ENCODE assay signal across 8 cellular contexts in genomic region chr21:33196956-33197374, GRCh38. TPM values are rescaled to one million over a fixed set of nuclear protein-coding genes. Genes with fewer than 3 reads are reported as not detected.
A peak's percentile ranks its signal among the peaks of the same experiment; 100 is the strongest.
DNase-seq lines count a peak whose midpoint lies in the region; ATAC-seq, FAIRE-seq and TF ChIP-seq lines count a peak whose summit lies in the region.

No MANE protein-coding gene starts in this region.

- H3F3A ChIP-seq in PC-3 (ENCODE audit: low read length, unreplicated experiment): no peaks in the 10 kb centered on the region

- peaks cover 13 to 16% (median 13%) of the 10 kb centered on the region in 3 donors for H3K4me1 Mint-ChIP-seq in IgD-negative memory B cell

- no peaks in the 10 kb centered on the region for H3K36me3 Mint-ChIP-seq in IgD-negative memory B cell

- POLR2A ChIA-PET in PC-3 (lab: Charles Lee; ENCODE audit: unreplicated experiment): interaction anchor here (0.8 kb wide), 1 partner anchor 283 kb away, joined by 4 read pairs; the partner anchor contains the start of gene TMEM50B

- H3K9me2 ChIP-seq in PC-3 (replicated peaks; ENCODE audit: low read length): no peaks in the 10 kb centered on the region

- H3K9ac ChIP-seq in PC-3 (ENCODE audit: low read length): no peak overlapping the region

- TF ChIP-seq CTCF in PC-3 (conservative IDR thresholded peaks at IDR 0.05; ENCODE audit: low read depth, low read length): peak; percentile 91
- peak; percentile 69 to 78 (median 72) for TF ChIP-seq CTCF in gastroesophageal sphincter (IDR thresholded peaks at IDR 0.05)
- peak; percentile 71 for TF ChIP-seq CTCF in neutrophil (IDR thresholded peaks at IDR 0.05)

- 6 to 8% methylated on average over 9 to 13 of the region's 13 CpGs for WGBS in gastroesophageal sphincter (ENCODE audit: low coverage in 1 of 2), 2 donors

- H3K4me3 ChIP-seq in PC-3 (ENCODE audit: low read length): no peak overlapping the region
- H3K4me3 ChIP-seq in gastroesophageal sphincter: no peak overlapping the region
- H3K4me3 ChIP-seq in neutrophil (ENCODE audit: low read depth in 1 of 2, low read length in 1 of 2): no peak overlapping the region

- TF ChIP-seq EP300 in gastroesophageal sphincter (IDR thresholded peaks at IDR 0.05): no peak

- no peaks in the 10 kb centered on the region for H4K20me1 ChIP-seq in PC-3 (ENCODE audit: low read length)

- H3K27me3 Mint-ChIP-seq in IgD-negative memory B cell: no peaks in the 10 kb centered on the region

- H3K9me3 Mint-ChIP-seq in IgD-negative memory B cell: no peaks in the 10 kb centered on the region

- H3K4me3 Mint-ChIP-seq in IgD-negative memory B cell: no peak overlapping the region

- no peaks in the 10 kb centered on the region for H3K4me1 ChIP-seq in PC-3 (ENCODE audit: insufficient read depth, low read length)
- peaks cover 0 to 23% (median 11%) of the 10 kb centered on the region in 3 donors for H3K4me1 ChIP-seq in gastroesophageal sphincter
- H3K4me1 ChIP-seq in neutrophil (ENCODE audit: control insufficient read depth in 1 of 2, insufficient read depth in 1 of 2, low read depth in 1 of 2, low read length in 1 of 2): peaks cover 39 to 41% of the 10 kb centered on the region in 2 experiments

- CTCF ChIA-PET in PC-3 (lab: Charles Lee): interaction anchor here (0.5 to 1.2 kb wide), 14 partner anchors 8 to 409 kb away, joined by 3 to 16 read pairs (median 4); partner anchors contain the start of gene DNAJC28

- H3K27me3 ChIP-seq in PC-3 (ENCODE audit: low read length) (peaks cover 3% of the 10 kb centered on the region), gastroesophageal sphincter (no peaks in the 10 kb centered on the region), neutrophil (peaks cover 5% of the 10 kb centered on the region)

- H3K9me3 ChIP-seq in PC-3 (ENCODE audit: low read length): no peaks in the 10 kb centered on the region
- H3K9me3 ChIP-seq in gastroesophageal sphincter: no peaks in the 10 kb centered on the region
- no peaks in the 10 kb centered on the region for H3K9me3 ChIP-seq in neutrophil

- no peaks in the 10 kb centered on the region for H3K79me2 ChIP-seq in PC-3 (ENCODE audit: low read length)

- H3K27ac Mint-ChIP-seq in IgD-negative memory B cell: peak overlapping the region in 2 of 3 donors; percentile 8 to 54

- intact Hi-C loops in PC-3 (cut with micrococcal nuclease): loop anchor here (1.0 to 2.0 kb wide), 3 partner anchors 203 to 364 kb away; no protein-coding TSS in a partner anchor

- ATAC-seq in PC-3 (peak; percentile 84), gastroesophageal sphincter (peak; percentile 61), GM18858 (IDR thresholded peaks at IDR 0.05; ENCODE audit: unreplicated experiment) (no peak)

- no peak for TF ChIP-seq POLR2A in gastroesophageal sphincter (IDR thresholded peaks at IDR 0.05)

- BruUV-seq in PC-3 (replicated peaks; lab: Mats Ljungman, UMichigan): no TSS peak

- DNase-seq in D341Med (ENCODE audit: low spot score): peak; percentile 74
- DNase-seq in PC-3: peak; percentile 87
- peak; percentile 25 for DNase-seq in activated T-helper 1 cell treated with Interleukin-2 at 50 U/mL for 16 hours (ENCODE audit: low read depth)
- DNase-seq in urothelium cell line (ENCODE audit: low spot score): peak; percentile 70

- peak overlapping the region; percentile 49 for H3K4me2 ChIP-seq in PC-3 (ENCODE audit: low read length)

- peak overlapping the region; percentile 48 for H2AFZ ChIP-seq in PC-3 (ENCODE audit: low read length)

- H3K27ac ChIP-seq in PC-3 (ENCODE audit: low read length) (no peak overlapping the region), gastroesophageal sphincter (peak overlapping the region in 3 of 4 donors; percentile 42 to 77 (median 55)), neutrophil (peak overlapping the region; percentile 83)

- H3K36me3 ChIP-seq in PC-3 (ENCODE audit: low read depth, low read length) (no peaks in the 10 kb centered on the region), gastroesophageal sphincter (no peaks in the 10 kb centered on the region), neutrophil (no peaks in the 10 kb centered on the region)

- FAIRE-seq in urothelium cell line (lab: Jason Lieb, UNC): no peak

RNA-seq across cellular contexts. Expression of gene IFNAR2, which starts 32.8 kb away (rescaled TPM):
- 57.2 TPM for polyA plus RNA-seq in IgD-negative memory B cell
- total RNA-seq in PC-3 (2014; rRNA removed) (2.1 and 7.1 TPM in 2 replicates), gastroesophageal sphincter (10 to 100 TPM; 12.0 to 19.1 (median 14.7) TPM)

Comparison
In these comparisons a context has a peak if more than half of its experiments do, and no peak if none do; other contexts are left out.
1. DNase-seq: peak in every context shown above with its lines; median percentile 87 in PC-3; 74 in D341Med; 70 in urothelium cell line; 25 in activated T-helper 1 cell treated with Interleukin-2 at 50 U/mL for 16 hours.